1 cellular context compared by ENCODE assay signal in genomic region chr6:125956506-125957390, GRCh38.
TF ChIP-seq lines count a peak whose summit lies in the region.

Gene HINT3, plus strand, starts transcription at chr6:125956770. Its CDS starts 208 bp downstream, at chr6:125956978.

TF ChIP-seq in K562, 482 proteins besides CTCF, POLR2A, EP300 and RAD21 (continued from another document and continues in another):
- no peak for TF ChIP-seq ZBTB40 (IDR thresholded peaks at IDR 0.05)
- no peak for TF ChIP-seq ZBTB40 (CRISPR knock-in tag; IDR thresholded peaks at IDR 0.05)
- no peak for TF ChIP-seq HMG20B (CRISPR knock-in tag; IDR thresholded peaks at IDR 0.05)
- no peak; the same call in 1 of the 2 replicates for TF ChIP-seq FOXK1 (CRISPR knock-in tag; IDR thresholded peaks at IDR 0.05; ENCODE audit: borderline replicate concordance)
- no peak for TF ChIP-seq HEY1 (CRISPR knock-in tag; IDR thresholded peaks at IDR 0.05; ENCODE audit: borderline replicate concordance)
- TF ChIP-seq, protein P1, sequence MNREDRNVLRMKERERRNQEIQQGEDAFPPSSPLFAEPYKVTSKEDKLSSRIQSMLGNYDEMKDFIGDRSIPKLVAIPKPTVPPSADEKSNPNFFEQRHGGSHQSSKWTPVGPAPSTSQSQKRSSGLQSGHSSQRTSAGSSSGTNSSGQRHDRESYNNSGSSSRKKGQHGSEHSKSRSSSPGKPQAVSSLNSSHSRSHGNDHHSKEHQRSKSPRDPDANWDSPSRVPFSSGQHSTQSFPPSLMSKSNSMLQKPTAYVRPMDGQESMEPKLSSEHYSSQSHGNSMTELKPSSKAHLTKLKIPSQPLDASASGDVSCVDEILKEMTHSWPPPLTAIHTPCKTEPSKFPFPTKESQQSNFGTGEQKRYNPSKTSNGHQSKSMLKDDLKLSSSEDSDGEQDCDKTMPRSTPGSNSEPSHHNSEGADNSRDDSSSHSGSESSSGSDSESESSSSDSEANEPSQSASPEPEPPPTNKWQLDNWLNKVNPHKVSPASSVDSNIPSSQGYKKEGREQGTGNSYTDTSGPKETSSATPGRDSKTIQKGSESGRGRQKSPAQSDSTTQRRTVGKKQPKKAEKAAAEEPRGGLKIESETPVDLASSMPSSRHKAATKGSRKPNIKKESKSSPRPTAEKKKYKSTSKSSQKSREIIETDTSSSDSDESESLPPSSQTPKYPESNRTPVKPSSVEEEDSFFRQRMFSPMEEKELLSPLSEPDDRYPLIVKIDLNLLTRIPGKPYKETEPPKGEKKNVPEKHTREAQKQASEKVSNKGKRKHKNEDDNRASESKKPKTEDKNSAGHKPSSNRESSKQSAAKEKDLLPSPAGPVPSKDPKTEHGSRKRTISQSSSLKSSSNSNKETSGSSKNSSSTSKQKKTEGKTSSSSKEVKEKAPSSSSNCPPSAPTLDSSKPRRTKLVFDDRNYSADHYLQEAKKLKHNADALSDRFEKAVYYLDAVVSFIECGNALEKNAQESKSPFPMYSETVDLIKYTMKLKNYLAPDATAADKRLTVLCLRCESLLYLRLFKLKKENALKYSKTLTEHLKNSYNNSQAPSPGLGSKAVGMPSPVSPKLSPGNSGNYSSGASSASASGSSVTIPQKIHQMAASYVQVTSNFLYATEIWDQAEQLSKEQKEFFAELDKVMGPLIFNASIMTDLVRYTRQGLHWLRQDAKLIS (CRISPR knock-in tag; IDR thresholded peaks at IDR 0.05): peak; percentile 95
- TF ChIP-seq, protein P2, sequence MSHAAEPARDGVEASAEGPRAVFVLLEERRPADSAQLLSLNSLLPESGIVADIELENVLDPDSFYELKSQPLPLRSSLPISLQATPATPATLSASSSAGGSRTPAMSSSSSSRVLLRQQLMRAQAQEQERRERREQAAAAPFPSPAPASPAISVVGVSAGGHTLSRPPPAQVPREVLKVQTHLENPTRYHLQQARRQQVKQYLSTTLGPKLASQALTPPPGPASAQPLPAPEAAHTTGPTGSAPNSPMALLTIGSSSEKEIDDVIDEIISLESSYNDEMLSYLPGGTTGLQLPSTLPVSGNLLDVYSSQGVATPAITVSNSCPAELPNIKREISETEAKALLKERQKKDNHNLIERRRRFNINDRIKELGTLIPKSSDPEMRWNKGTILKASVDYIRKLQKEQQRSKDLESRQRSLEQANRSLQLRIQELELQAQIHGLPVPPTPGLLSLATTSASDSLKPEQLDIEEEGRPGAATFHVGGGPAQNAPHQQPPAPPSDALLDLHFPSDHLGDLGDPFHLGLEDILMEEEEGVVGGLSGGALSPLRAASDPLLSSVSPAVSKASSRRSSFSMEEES (CRISPR knock-in tag; IDR thresholded peaks at IDR 0.05): no peak
- TF ChIP-seq GABPA (tag; conservative IDR thresholded peaks at IDR 0.05; ENCODE audit: low read depth): peak; percentile 42; the same call in 1 of the 2 replicates
- no peak for TF ChIP-seq ZNF695 (CRISPR knock-in tag; IDR thresholded peaks at IDR 0.05)
- peak; percentile 63 for TF ChIP-seq BHLHE40 (IDR thresholded peaks at IDR 0.05; ENCODE audit: low read length)
- TF ChIP-seq HDAC6 (IDR thresholded peaks at IDR 0.05; ENCODE audit: low read depth, low read length): no peak
- TF ChIP-seq TCF7 (IDR thresholded peaks at IDR 0.05; ENCODE audit: borderline replicate concordance): peak; percentile 99
- TF ChIP-seq ZNF77 (CRISPR knock-in tag; IDR thresholded peaks at IDR 0.05): no peak
- TF ChIP-seq MLX (CRISPR knock-in tag; conservative IDR thresholded peaks at IDR 0.05): no peak
- peak; percentile 35 for TF ChIP-seq NUFIP1 (IDR thresholded peaks at IDR 0.05; ENCODE audit: partially characterized antibody)
- TF ChIP-seq, protein P3, sequence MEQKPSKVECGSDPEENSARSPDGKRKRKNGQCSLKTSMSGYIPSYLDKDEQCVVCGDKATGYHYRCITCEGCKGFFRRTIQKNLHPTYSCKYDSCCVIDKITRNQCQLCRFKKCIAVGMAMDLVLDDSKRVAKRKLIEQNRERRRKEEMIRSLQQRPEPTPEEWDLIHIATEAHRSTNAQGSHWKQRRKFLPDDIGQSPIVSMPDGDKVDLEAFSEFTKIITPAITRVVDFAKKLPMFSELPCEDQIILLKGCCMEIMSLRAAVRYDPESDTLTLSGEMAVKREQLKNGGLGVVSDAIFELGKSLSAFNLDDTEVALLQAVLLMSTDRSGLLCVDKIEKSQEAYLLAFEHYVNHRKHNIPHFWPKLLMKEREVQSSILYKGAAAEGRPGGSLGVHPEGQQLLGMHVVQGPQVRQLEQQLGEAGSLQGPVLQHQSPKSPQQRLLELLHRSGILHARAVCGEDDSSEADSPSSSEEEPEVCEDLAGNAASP (IDR thresholded peaks at IDR 0.05): no peak
- TF ChIP-seq PML (IDR thresholded peaks at IDR 0.05; ENCODE audit: low read length): peak; percentile 76
- no peak for TF ChIP-seq NFYB (IDR thresholded peaks at IDR 0.05; ENCODE audit: extremely low read depth, insufficient read length)
- peak; percentile 87 for TF ChIP-seq HMGN3 (IDR thresholded peaks at IDR 0.05; ENCODE audit: borderline replicate concordance, extremely low read depth, insufficient read length, low read depth, low read length)
- no peak for TF ChIP-seq DDX20 (tag; IDR thresholded peaks at IDR 0.05; ENCODE audit: low read depth)
- no peak for TF ChIP-seq CHD1 (IDR thresholded peaks at IDR 0.05; ENCODE audit: low read length)
- TF ChIP-seq, protein P4, sequence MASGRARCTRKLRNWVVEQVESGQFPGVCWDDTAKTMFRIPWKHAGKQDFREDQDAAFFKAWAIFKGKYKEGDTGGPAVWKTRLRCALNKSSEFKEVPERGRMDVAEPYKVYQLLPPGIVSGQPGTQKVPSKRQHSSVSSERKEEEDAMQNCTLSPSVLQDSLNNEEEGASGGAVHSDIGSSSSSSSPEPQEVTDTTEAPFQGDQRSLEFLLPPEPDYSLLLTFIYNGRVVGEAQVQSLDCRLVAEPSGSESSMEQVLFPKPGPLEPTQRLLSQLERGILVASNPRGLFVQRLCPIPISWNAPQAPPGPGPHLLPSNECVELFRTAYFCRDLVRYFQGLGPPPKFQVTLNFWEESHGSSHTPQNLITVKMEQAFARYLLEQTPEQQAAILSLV (tag; IDR thresholded peaks at IDR 0.05): no peak
- TF ChIP-seq ZBTB17 (CRISPR knock-in tag; IDR thresholded peaks at IDR 0.05): peak; percentile 62; the same call in 1 of the 2 replicates
- TF ChIP-seq BRD9 (IDR thresholded peaks at IDR 0.05; ENCODE audit: low read depth, partially characterized antibody): no peak
- no peak for TF ChIP-seq ARID3B (CRISPR knock-in tag; IDR thresholded peaks at IDR 0.05; ENCODE audit: borderline replicate concordance)
- no peak for TF ChIP-seq ZNF445 (CRISPR knock-in tag; IDR thresholded peaks at IDR 0.05; ENCODE audit: low read depth)
- no peak for TF ChIP-seq CCAR2 (IDR thresholded peaks at IDR 0.05; ENCODE audit: low read depth, low read length)
- peak in 1 of 2 experiments; percentile 67; a peak in 1 of 4 replicates for TF ChIP-seq ARNT (IDR thresholded peaks at IDR 0.05)
- TF ChIP-seq RCOR1 (IDR thresholded peaks at IDR 0.05; ENCODE audit: borderline replicate concordance in 1 of 2, low read depth in 2 of 2, low read length in 2 of 2): peak in 1 of 2 experiments; percentile 75; a peak in 1 of 4 replicates
- TF ChIP-seq HDGF (IDR thresholded peaks at IDR 0.05): no peak
- peak; percentile 77 for TF ChIP-seq RBBP5 (IDR thresholded peaks at IDR 0.05; ENCODE audit: borderline replicate concordance, insufficient read depth, low read length, poor library complexity, severe bottlenecking)
- TF ChIP-seq SMARCE1 (IDR thresholded peaks at IDR 0.05): no peak
- TF ChIP-seq ZNF354B (CRISPR knock-in tag; IDR thresholded peaks at IDR 0.05): no peak
- TF ChIP-seq FOXO4 (CRISPR knock-in tag; IDR thresholded peaks at IDR 0.05): no peak
- peak; percentile 68 to 84 for TF ChIP-seq FOXK2 (conservative IDR thresholded peaks at IDR 0.05 in 1 of 2, IDR thresholded peaks at IDR 0.05 in 1 of 2; ENCODE audit: low read depth in 2 of 2)
- peak; percentile 56; the same call in 1 of the 2 replicates for TF ChIP-seq ZNF384 (IDR thresholded peaks at IDR 0.05; ENCODE audit: low read depth, low read length)
- TF ChIP-seq ZNF217 (CRISPR knock-in tag; IDR thresholded peaks at IDR 0.05): no peak
- TF ChIP-seq DMBX1 (CRISPR knock-in tag; IDR thresholded peaks at IDR 0.05; ENCODE audit: borderline replicate concordance): 0 out of 2 replicates have a peak, but pooled peaks have one; percentile 58
- TF ChIP-seq MTA3 (IDR thresholded peaks at IDR 0.05; ENCODE audit: borderline replicate concordance): peak; percentile 96
